8 cellular contexts compared by ENCODE assay signal in the genomic region with DNA sequence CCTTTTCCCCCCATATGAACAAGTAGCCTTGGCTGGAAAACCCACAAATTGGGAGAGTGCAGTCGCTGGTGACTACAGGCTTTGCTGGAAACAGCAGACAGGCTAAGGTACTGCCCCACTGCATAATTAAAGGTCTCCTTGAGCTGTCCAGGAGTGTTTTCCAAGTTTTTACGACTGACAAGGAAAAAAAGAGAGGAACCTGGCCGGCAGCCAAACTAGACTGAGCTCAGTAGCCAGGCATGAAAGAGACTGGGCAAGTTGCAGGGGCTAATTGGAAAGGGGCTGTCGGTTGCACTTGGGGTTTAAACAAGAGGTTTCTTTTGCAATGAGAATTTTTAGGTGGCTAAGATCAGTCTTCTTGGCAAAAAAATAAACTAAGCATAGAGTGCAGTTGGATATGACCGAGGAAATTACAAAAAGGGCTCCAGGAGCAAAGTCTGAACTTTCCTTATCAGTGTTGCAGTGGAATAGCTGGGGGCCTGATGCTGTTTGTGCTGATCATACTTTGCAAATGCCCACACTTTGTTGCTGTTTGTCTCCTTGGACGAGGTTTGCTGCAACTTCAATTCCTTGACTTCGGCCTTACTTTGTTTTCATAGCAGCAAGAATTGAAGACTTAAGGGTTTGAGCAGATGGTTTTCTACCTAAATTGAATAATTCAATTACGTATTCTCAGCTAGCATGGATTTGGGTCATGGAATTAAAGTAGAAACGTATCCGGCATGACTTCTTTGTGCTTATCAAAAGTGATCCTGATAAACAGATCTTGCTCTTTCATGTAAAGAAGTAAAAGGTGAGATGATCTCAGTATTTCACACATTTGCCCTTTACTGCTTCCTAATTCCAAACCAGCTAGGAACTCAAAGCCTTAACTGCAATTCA.
DNase-seq lines count a peak whose midpoint lies in the region; ATAC-seq and TF ChIP-seq lines count a peak whose summit lies in the region.

No MANE protein-coding gene starts in this region.

- no peak for TF ChIP-seq CTCF in RWPE2 (IDR thresholded peaks at IDR 0.05; ENCODE audit: poor library complexity, severe bottlenecking)

- no peak overlapping the region for H3K27ac ChIP-seq in RWPE2 (ENCODE audit: poor library complexity, severe bottlenecking)

- H3K4me1 ChIP-seq in RWPE2 (ENCODE audit: insufficient read depth, poor library complexity, severe bottlenecking) (peaks cover 8% of the 10 kb centered on the region), neuron (ENCODE audit: insufficient read depth, low read length) (peaks cover 16% of the 10 kb centered on the region)

- DNase-seq in HCEC 1CT (peak; percentile 70), RWPE2 (ENCODE audit: low spot score) (peak; percentile 51), fibroblast of the conjunctiva (ENCODE audit: low read depth) (peak; percentile 47)
- DNase-seq in activated effector memory CD4-positive, alpha-beta T cell treated with anti-CD3 and anti-CD28 coated beads, Interleukin-2, amount 50 U/mL, for 16 hours: no peak
- no peak for DNase-seq in activated T-cell treated with anti-CD3 and anti-CD28 coated beads, Interleukin-2, amount 50 U/mL, for 1 hour

- H2AFZ ChIP-seq in neuron (ENCODE audit: low read depth, low read length): peak overlapping the region; percentile 79

- H3K27me3 ChIP-seq in RWPE2 (ENCODE audit: insufficient read depth, poor library complexity, severe bottlenecking) (no peaks in the 10 kb centered on the region), neuron (ENCODE audit: insufficient read depth, low read length) (no peaks in the 10 kb centered on the region)

- H3K4me3 ChIP-seq in RWPE2 (ENCODE audit: severe bottlenecking) (no peak overlapping the region), neuron (ENCODE audit: low read length) (peak overlapping the region; percentile 59)

- H3K36me3 ChIP-seq in RWPE2 (ENCODE audit: low read depth) (no peaks in the 10 kb centered on the region), neuron (ENCODE audit: insufficient read depth, low read length) (no peaks in the 10 kb centered on the region)

- ATAC-seq in RWPE2 (ENCODE audit: low read depth): peak; percentile 15; the same call in 1 of the 3 replicates
- no peak for ATAC-seq in GM18867 (IDR thresholded peaks at IDR 0.05; ENCODE audit: unreplicated experiment)
- no peak for ATAC-seq in HG03280 (IDR thresholded peaks at IDR 0.05; ENCODE audit: unreplicated experiment)

- H3K9me3 ChIP-seq in RWPE2 (ENCODE audit: severe bottlenecking): no peaks in the 10 kb centered on the region
- peaks cover 2% of the 10 kb centered on the region for H3K9me3 ChIP-seq in neuron (ENCODE audit: low read length)

Comparison
In these comparisons a context has a peak if more than half of its experiments do, and no peak if none do; other contexts are left out.
1. DNase-seq: peak in HCEC 1CT (single experiment), RWPE2 (single experiment) and fibroblast of the conjunctiva (single experiment); none in activated effector memory CD4-positive, alpha-beta T cell treated with anti-CD3 and anti-CD28 coated beads, Interleukin-2, amount 50 U/mL, for 16 hours (single experiment) and activated T-cell treated with anti-CD3 and anti-CD28 coated beads, Interleukin-2, amount 50 U/mL, for 1 hour (single experiment).